In the genomic region with DNA sequence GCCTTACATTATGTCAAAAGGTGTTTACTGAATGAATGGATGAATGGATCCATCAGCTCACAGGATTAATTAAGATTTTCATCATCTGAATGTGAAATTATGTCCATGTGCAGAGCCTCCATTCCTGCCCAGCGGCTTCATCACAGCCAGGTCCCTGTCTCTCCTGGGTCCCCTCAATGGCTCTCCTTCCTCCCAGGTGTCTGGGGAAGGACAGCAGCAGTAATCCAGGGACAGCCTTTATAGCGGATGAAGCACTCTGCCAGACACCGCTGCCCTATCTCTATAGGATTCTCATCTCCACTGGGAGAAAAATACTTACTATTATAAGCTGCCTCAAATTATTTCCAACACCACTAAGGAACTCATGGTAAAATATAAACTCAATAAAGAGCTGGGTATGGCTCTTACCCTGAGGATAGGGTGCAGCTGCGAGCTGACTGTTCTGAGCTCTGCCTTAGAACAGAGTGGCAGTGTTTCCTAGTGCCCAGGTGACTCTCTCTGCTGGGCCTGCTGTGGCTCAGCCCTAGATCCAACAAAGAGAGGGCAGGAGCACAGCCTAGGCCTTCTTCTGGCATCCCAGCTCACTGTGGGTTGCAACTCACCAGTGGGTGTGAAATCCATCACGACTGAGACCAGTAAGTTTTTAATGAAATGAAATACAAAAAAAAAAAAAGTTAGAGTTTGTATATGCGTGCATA, we compare ENCODE assay signal across 25 cellular contexts. TPM values are rescaled to one million over a fixed set of nuclear protein-coding genes. Genes with fewer than 3 reads are reported as not detected.
DNase-seq lines count a peak whose midpoint lies in the region; ATAC-seq and TF ChIP-seq lines count a peak whose summit lies in the region.
"Had no signal": no experiment of that assay in that cellular context is flagged by ENCODE, and none has a peak within 500 bp of the region (broad histone marks: within the 10 kb centered on the region; RNA-seq: fewer than 3 reads in every experiment).

No MANE protein-coding gene starts in this region.

- H3K4me3 ChIP-seq in breast epithelium (no peak overlapping the region), mammary epithelial cell (replicated peaks in 1 of 3; ENCODE audit: insufficient read depth in 1 of 3, low read depth in 2 of 3, low read length in 3 of 3) (no peak overlapping the region), lower lobe of right lung (no peak overlapping the region), transverse colon (no peak overlapping the region)
- H3K4me3 ChIP-seq: cardiac muscle cell, gastrocnemius medialis, prostate gland, SK-N-MC, smooth muscle cell had no signal

- ATAC-seq in WTC11: no peak
- ATAC-seq in lower lobe of right lung: no peak
- no peak for ATAC-seq in GM21529 (IDR thresholded peaks at IDR 0.05; ENCODE audit: unreplicated experiment)
- ATAC-seq: esophagus mucosa, gastrocnemius medialis had no signal

- H3K4me2 ChIP-seq in mammary epithelial cell (ENCODE audit: insufficient read depth, low read depth, low read length): no peak overlapping the region
- H3K4me2 ChIP-seq: smooth muscle cell had no signal

- no peak for TF ChIP-seq POLR2A in breast epithelium (IDR thresholded peaks at IDR 0.05)
- no peak for TF ChIP-seq POLR2A in transverse colon (IDR thresholded peaks at IDR 0.05)

- no TSS peak for BruUV-seq in mammary epithelial cell (replicated peaks; lab: Mats Ljungman, UMichigan)

- H3K27ac ChIP-seq in breast epithelium: no peak overlapping the region
- H3K27ac ChIP-seq in mammary epithelial cell (ENCODE audit: insufficient read depth, low read depth, low read length): no peak overlapping the region
- no peak overlapping the region for H3K27ac ChIP-seq in lower lobe of right lung
- no peak overlapping the region for H3K27ac ChIP-seq in transverse colon
- H3K27ac ChIP-seq: cardiac muscle cell, gastrocnemius medialis, prostate gland, SK-N-MC, VCaP had no signal

- POLR2A ChIA-PET in WTC11 (lab: Charles Lee): no interaction called here

- dilution Hi-C loops in mammary epithelial cell (cut with HindIII; ENCODE audit: low sequenced_read_pairs): no loop called here

- intact Hi-C loops in breast epithelium (cut with DNase I; ENCODE audit: low total_unique reads): no loop called here
- intact Hi-C loops in mammary epithelial cell (cut with micrococcal nuclease): no loop called here
- intact Hi-C loops in lower lobe of right lung (cut with DNase I): no loop called here
- intact Hi-C loops in transverse colon (cut with DNase I; ENCODE audit: low total_unique reads): no loop called here

- 96% methylated on average over 6 of the region's 6 CpGs for whole genome bisulfite sequencing in mammary epithelial cell (ENCODE audit: low coverage, missing lambda C conversion rate)
- 89 to 91% methylated on average over 6 of the region's 6 CpGs for WGBS in transverse colon (ENCODE audit: low coverage in 1 of 2), 2 donors

- H3K79me2 ChIP-seq in mammary epithelial cell (ENCODE audit: insufficient read depth, low read length): no peaks in the 10 kb centered on the region

- in situ Hi-C loops in mammary epithelial cell (cut with MboI; ENCODE audit: low sequenced_read_pairs in 2 of 2): no loop called here
- in situ Hi-C loops in transverse colon (cut with MboI; ENCODE audit: low pct_ligation_motif_present in 1 of 4, low pct_unique_long_range_greater_than_20kb in 1 of 4, low sequenced_read_pairs in 3 of 4): no loop called here

- peak; percentile 12 to 17 for DNase-seq in breast epithelium (ENCODE audit: low spot score in 2 of 2)
- DNase-seq in mammary epithelial cell: no peak
- DNase-seq in WTC11 (ENCODE audit: low spot score): peak; percentile 7
- DNase-seq in lower lobe of right lung: peak; percentile 30
- peak; percentile 3 for DNase-seq in transverse colon
- DNase-seq in NCI-H1694 treated with DMSO at 0.1 percent for 48 hours (lab: John Stamatoyannopoulos, UW): no peak
- DNase-seq in GOT3 (lab: John Stamatoyannopoulos, UW): no peak
- DNase-seq: DMS 273 treated with DMSO at 0.1 percent for 48 hours, NCI-H1105, NCI-H2081 treated with DMSO at 0.1 percent for 48 hours, NCI-H446 treated with DMSO at 0.1 percent for 48 hours, substantia nigra had no signal

- no peak overlapping the region for H3K27ac Mint-ChIP-seq in WTC11
- H3K27ac Mint-ChIP-seq: activated T-helper 2 cell treated with anti-CD3 and anti-CD28 coated beads, Interferon-gamma antibody, Interleukin-2, Interleukin-4, amounts not matched to agents 10 μg/mL and 5 μg/mL and 100 μg/mL, durations not matched to agents 14 hours and 24 hours and 36 hours; CD4-positive, alpha-beta T cell; nephron had no signal

- H3K4me1 ChIP-seq in breast epithelium: no peaks in the 10 kb centered on the region
- peaks cover 32% of the 10 kb centered on the region for H3K4me1 ChIP-seq in mammary epithelial cell (ENCODE audit: insufficient read depth, low read length)
- peaks cover under 1% of the 10 kb centered on the region for H3K4me1 ChIP-seq in lower lobe of right lung
- peaks cover 0 to 6% (median 2%) of the 10 kb centered on the region in 4 donors for H3K4me1 ChIP-seq in transverse colon
- H3K4me1 ChIP-seq: gastrocnemius medialis, prostate gland had no signal

- H3K9me3 ChIP-seq in breast epithelium (no peaks in the 10 kb centered on the region), mammary epithelial cell (replicated peaks; ENCODE audit: insufficient read depth, low read length) (no peaks in the 10 kb centered on the region), lower lobe of right lung (no peaks in the 10 kb centered on the region), transverse colon (no peaks in the 10 kb centered on the region)
- H3K9me3 ChIP-seq: gastrocnemius medialis, prostate gland had no signal

- no peak overlapping the region for H2AFZ ChIP-seq in mammary epithelial cell (ENCODE audit: low read depth, low read length)

- no peaks in the 10 kb centered on the region for H3K36me3 Mint-ChIP-seq in WTC11

- no peak overlapping the region for H3K4me3 Mint-ChIP-seq in WTC11
- H3K4me3 Mint-ChIP-seq: CD4-positive, alpha-beta T cell; nephron had no signal

- H3K9ac ChIP-seq in mammary epithelial cell (ENCODE audit: insufficient read depth, low read length): no peak overlapping the region

- TF ChIP-seq CTCF in breast epithelium (IDR thresholded peaks at IDR 0.05) (no peak), mammary epithelial cell (conservative IDR thresholded peaks at IDR 0.05 in 1 of 2, IDR thresholded peaks at IDR 0.05 in 1 of 2; ENCODE audit: extremely low read depth in 1 of 2, insufficient read depth in 1 of 2, low read depth in 1 of 2, low read length in 2 of 2) (no peak), WTC11 (IDR thresholded peaks at IDR 0.05) (no peak), lower lobe of right lung (IDR thresholded peaks at IDR 0.05) (no peak), transverse colon (IDR thresholded peaks at IDR 0.05) (no peak)

- peaks cover 0 to 6% of the 10 kb centered on the region in 2 donors for H3K27me3 ChIP-seq in breast epithelium
- H3K27me3 ChIP-seq in mammary epithelial cell (ENCODE audit: insufficient read depth, low read length): no peaks in the 10 kb centered on the region
- H3K27me3 ChIP-seq in lower lobe of right lung (ENCODE audit: low read depth): peaks cover 11% of the 10 kb centered on the region
- no peaks in the 10 kb centered on the region for H3K27me3 ChIP-seq in transverse colon
- H3K27me3 ChIP-seq: cardiac muscle cell had no signal

- H3K27me3 Mint-ChIP-seq in WTC11 (ENCODE audit: low read depth): no peaks in the 10 kb centered on the region
- H3K27me3 Mint-ChIP-seq: CD4-positive, alpha-beta T cell had no signal

- H3K36me3 ChIP-seq in breast epithelium: no peaks in the 10 kb centered on the region
- H3K36me3 ChIP-seq in mammary epithelial cell (ENCODE audit: insufficient read depth, low read length): no peaks in the 10 kb centered on the region
- H3K36me3 ChIP-seq in lower lobe of right lung: no peaks in the 10 kb centered on the region
- no peaks in the 10 kb centered on the region for H3K36me3 ChIP-seq in transverse colon
- H3K36me3 ChIP-seq: cardiac muscle cell, gastrocnemius medialis, prostate gland had no signal

- no peaks in the 10 kb centered on the region for H3K9me3 Mint-ChIP-seq in WTC11
- H3K9me3 Mint-ChIP-seq: activated T-helper 2 cell treated with anti-CD3 and anti-CD28 coated beads, Interferon-gamma antibody, Interleukin-2, Interleukin-4, amounts not matched to agents 10 μg/mL and 5 μg/mL and 100 μg/mL, durations not matched to agents 14 hours and 24 hours and 36 hours; CD4-positive, alpha-beta T cell; nephron had no signal

- TF ChIP-seq EP300 in transverse colon (IDR thresholded peaks at IDR 0.05; ENCODE audit: low read depth): no peak

- no peaks in the 10 kb centered on the region for H4K20me1 ChIP-seq in mammary epithelial cell (ENCODE audit: insufficient read depth, low read length)

- no peaks in the 10 kb centered on the region for H3K4me1 Mint-ChIP-seq in WTC11

- CTCF ChIA-PET in mammary epithelial cell (lab: Charles Lee; ENCODE audit: low non-redundant PET) (interaction anchor here (0.7 kb wide), 1 partner anchor 200 kb away, joined by 3 read pairs; no protein-coding TSS in a partner anchor), WTC11 (lab: Charles Lee) (interaction anchor here (4.2 kb wide), 1 partner anchor 27 kb away, joined by 15 read pairs; no protein-coding TSS in a partner anchor)

TF ChIP-seq in WTC11, 78 proteins besides CTCF, POLR2A, EP300 and RAD21 (continues in another document):
- TF ChIP-seq ELF4 (CRISPR knock-in tag; IDR thresholded peaks at IDR 0.05; ENCODE audit: low read depth) (no peak), E2F4 (CRISPR knock-in tag; IDR thresholded peaks at IDR 0.05; ENCODE audit: borderline replicate concordance, low read depth) (no peak), NR2C2 (CRISPR knock-in tag; IDR thresholded peaks at IDR 0.05) (no peak), ZNF138 (CRISPR knock-in tag; conservative IDR thresholded peaks at IDR 0.05) (no peak)

RNA-seq across cellular contexts. Expression of gene GPRIN2, which starts 38.3 kb away (rescaled TPM):
- 1 to 10 TPM in 2 of 3 donors, not detected in 1; 5.9 to 6.9 TPM for total RNA-seq in breast epithelium
- 1 to 10 TPM in 1 of 2 donors, under 1 TPM in 1; 0.54 to 3.7 TPM for total RNA-seq in mammary epithelial cell
- 0.20 TPM for polyA plus RNA-seq in mammary epithelial cell
- polyA minus RNA-seq in mammary epithelial cell: not detected
- total RNA-seq in WTC11 (2021): 17.5 to 22.5 TPM (median 20.9 TPM) in 3 replicates
- 42.1 TPM for total RNA-seq in lower lobe of right lung
- total RNA-seq in transverse colon: 10 to 100 TPM; 31.3 to 97.3 (median 53.1) TPM
- total RNA-seq: activated T-helper 2 cell treated with anti-CD3 and anti-CD28 coated beads, Interferon-gamma antibody, Interleukin-2, Interleukin-4, amounts not matched to agents 10 μg/mL and 5 μg/mL and 100 μg/mL, durations not matched to agents 14 hours and 24 hours and 36 hours; CD4-positive, alpha-beta T cell; G401; gastrocnemius medialis; smooth muscle cell; T-helper 2 cell treated with Interferon-gamma antibody and Interleukin-4, amounts not matched to agents 100 ng/mL and 5 ng/mL, for 36 hours had no signal

RNA-seq across cellular contexts. Expression of gene NPY4R, which starts 52.4 kb away (rescaled TPM):
- total RNA-seq in breast epithelium (not detected), mammary epithelial cell (under 1 TPM in 1 of 2 donors, not detected in 1; 0.38 TPM), WTC11 (2021) (0.14 TPM in 1 of 3 replicates, not detected in the others), lower lobe of right lung (1.1 TPM), transverse colon (10 to 100 TPM in 1 of 4 donors, 1 to 10 TPM in 3; 1.1 to 23.9 (median 2.9) TPM)
- polyA plus RNA-seq in mammary epithelial cell: 0.37 TPM
- not detected for polyA minus RNA-seq in mammary epithelial cell
- total RNA-seq: activated T-helper 2 cell treated with anti-CD3 and anti-CD28 coated beads, Interferon-gamma antibody, Interleukin-2, Interleukin-4, amounts not matched to agents 10 μg/mL and 5 μg/mL and 100 μg/mL, durations not matched to agents 14 hours and 24 hours and 36 hours; CD4-positive, alpha-beta T cell; G401; gastrocnemius medialis; smooth muscle cell; T-helper 2 cell treated with Interferon-gamma antibody and Interleukin-4, amounts not matched to agents 100 ng/mL and 5 ng/mL, for 36 hours had no signal
- polyA plus RNA-seq: smooth muscle cell had no signal

Comparison
In these comparisons a context has a peak if more than half of its experiments do, and no peak if none do; other contexts are left out.
1. DNase-seq: peak in breast epithelium (2 of 2), WTC11 (single experiment), lower lobe of right lung (single experiment) and transverse colon (single experiment); none in mammary epithelial cell (single experiment), NCI-H1694 treated with DMSO at 0.1 percent for 48 hours (single experiment) and GOT3 (single experiment).